In genomic region chr10:33381897-33382578, GRCh38 we compare ENCODE assay signal across 16 cellular contexts. TPM values are rescaled to one million over a fixed set of nuclear protein-coding genes. Genes with fewer than 3 reads are reported as not detected.
A peak's percentile ranks its signal among the peaks of the same experiment; 100 is the strongest.
DNase-seq lines count a peak whose midpoint lies in the region; ATAC-seq and TF ChIP-seq lines count a peak whose summit lies in the region.
"Had no signal": no experiment of that assay in that cellular context is flagged by ENCODE, and none has a peak within 500 bp of the region (broad histone marks: within the 10 kb centered on the region; RNA-seq: fewer than 3 reads in every experiment).

No MANE protein-coding gene starts in this region.

- H3K4me3 ChIP-seq in astrocyte of the cerebellum (ENCODE audit: low read depth, low read length) (no peak overlapping the region), suprapubic skin (no peak overlapping the region), esophagus squamous epithelium (no peak overlapping the region)
- H3K4me3 ChIP-seq: GM12878, SJSA1, skin epidermis had no signal

- 61% methylated on average over 7 of the region's 7 CpGs for whole genome bisulfite sequencing in suprapubic skin
- 44 to 54% methylated on average over 7 of the region's 7 CpGs for WGBS in esophagus squamous epithelium, 2 donors

- H3K27me3 ChIP-seq in suprapubic skin = no peaks in the 10 kb centered on the region
- no peaks in the 10 kb centered on the region for H3K27me3 ChIP-seq in esophagus squamous epithelium
- H3K27me3 ChIP-seq: foreskin keratinocyte, SJSA1 had no signal

- intact Hi-C loops in esophagus squamous epithelium (cut with DNase I) = no loop called here

- TF ChIP-seq EP300 in suprapubic skin (IDR thresholded peaks at IDR 0.05) = no peak

- ATAC-seq in GM18867 (IDR thresholded peaks at IDR 0.05; ENCODE audit: unreplicated experiment) = no peak
- ATAC-seq: foreskin keratinocyte; GM12878; naive thymus-derived CD8-positive, alpha-beta T cell had no signal

- H3K4me1 ChIP-seq in suprapubic skin = no peaks in the 10 kb centered on the region
- peaks cover 0 to 21% (median 0%) of the 10 kb centered on the region in 3 donors for H3K4me1 ChIP-seq in esophagus squamous epithelium

- peak overlapping the region; percentile 19 for H3K27ac ChIP-seq in suprapubic skin
- no peak overlapping the region for H3K27ac ChIP-seq in esophagus squamous epithelium
- H3K27ac ChIP-seq: 22Rv1, foreskin keratinocyte, SJSA1 had no signal

- TF ChIP-seq POLR2A in suprapubic skin (IDR thresholded peaks at IDR 0.05) (no peak), esophagus squamous epithelium (IDR thresholded peaks at IDR 0.05) (no peak)

- no peak for TF ChIP-seq CTCF in astrocyte of the cerebellum (IDR thresholded peaks at IDR 0.05; ENCODE audit: low read depth, low read length, missing control alignments)
- no peak for TF ChIP-seq CTCF in suprapubic skin (IDR thresholded peaks at IDR 0.05)
- TF ChIP-seq CTCF in esophagus squamous epithelium (IDR thresholded peaks at IDR 0.05) = no peak

- DNase-seq in DMS 273 (lab: John Stamatoyannopoulos, UW; ENCODE audit: unreplicated experiment) = peak; percentile 30
- no peak for DNase-seq in DMS 273 treated with DMSO at 0.1 percent for 48 hours (lab: John Stamatoyannopoulos, UW)
- peak; percentile 56 for DNase-seq in astrocyte of the cerebellum (ENCODE audit: low read depth)
- peak; percentile 30 for DNase-seq in inferior parietal cortex (ENCODE audit: extremely low spot score)
- DNase-seq in suprapubic skin (ENCODE audit: low spot score in 2 of 2) = peak in 1 of 2 donors; percentile 65
- DNase-seq in globus pallidus (ENCODE audit: low spot score) = no peak
- no peak for DNase-seq in esophagus squamous epithelium (lab: John Stamatoyannopoulos, UW)
- DNase-seq: activated CD8-positive, alpha-beta memory T cell treated with anti-CD3 and anti-CD28 coated beads, Interleukin-2, amount 50 U/mL, for 4 hours; foreskin keratinocyte; naive thymus-derived CD8-positive, alpha-beta T cell; NCI-H2107 had no signal

- H3K36me3 ChIP-seq in suprapubic skin (no peaks in the 10 kb centered on the region), esophagus squamous epithelium (no peaks in the 10 kb centered on the region)
- H3K36me3 ChIP-seq: SJSA1 had no signal

- in situ Hi-C loops in astrocyte of the cerebellum (cut with HindIII; ENCODE audit: low sequenced_read_pairs) = no loop called here

- H3K9me3 ChIP-seq in suprapubic skin (no peaks in the 10 kb centered on the region), esophagus squamous epithelium (no peaks in the 10 kb centered on the region)
- H3K9me3 ChIP-seq: SJSA1 had no signal

RNA-seq across cellular contexts. Expression of gene NRP1, which starts 47.6 kb away (rescaled TPM):
- total RNA-seq in suprapubic skin = 10 to 100 TPM in 3 of 4 donors, 1 to 10 TPM in 1; 9.5 to 23.7 (median 18.2) TPM
- total RNA-seq in esophagus squamous epithelium = 10 to 100 TPM in 2 of 4 donors, 1 to 10 TPM in 2; 3.1 to 27.7 (median 12.0) TPM

Comparison
In these comparisons a context has a peak if more than half of its experiments do, and no peak if none do; other contexts are left out.
1. DNase-seq: peak in DMS 273 (single experiment), astrocyte of the cerebellum (single experiment) and inferior parietal cortex (single experiment); none in DMS 273 treated with DMSO at 0.1 percent for 48 hours (single experiment), globus pallidus (single experiment) and esophagus squamous epithelium (single experiment).